In genomic region chr7:148699024-148699771, GRCh38 we compare ENCODE assay signal across 8 cellular contexts. TPM values are rescaled to one million over a fixed set of nuclear protein-coding genes. Genes with fewer than 3 reads are reported as not detected.
DNase-seq lines count a peak whose midpoint lies in the region; ATAC-seq and TF ChIP-seq lines count a peak whose summit lies in the region.

No MANE protein-coding gene starts in this region.

- H3K4me3 ChIP-seq in CD4-positive, CD25-positive, alpha-beta regulatory T cell (ENCODE audit: low read depth, low read length): no peak overlapping the region
- H3K4me3 ChIP-seq in SJCRH30: peak overlapping the region; percentile 92
- peak overlapping the region; percentile 74 to 88 for H3K4me3 ChIP-seq in right atrium auricular region
- peak overlapping the region; percentile 79 for H3K4me3 ChIP-seq in retinal pigment epithelial cell (ENCODE audit: low read length)

- H3K36me3 ChIP-seq in CD4-positive, CD25-positive, alpha-beta regulatory T cell (ENCODE audit: control insufficient read depth, insufficient read depth, low read length): no peaks in the 10 kb centered on the region
- no peaks in the 10 kb centered on the region for H3K36me3 ChIP-seq in SJCRH30
- no peaks in the 10 kb centered on the region for H3K36me3 ChIP-seq in right atrium auricular region

- H3K27me3 ChIP-seq in CD4-positive, CD25-positive, alpha-beta regulatory T cell (ENCODE audit: control insufficient read depth, insufficient read depth, low read length): no peaks in the 10 kb centered on the region
- H3K27me3 ChIP-seq in SJCRH30: no peaks in the 10 kb centered on the region
- H3K27me3 ChIP-seq in right atrium auricular region: no peaks in the 10 kb centered on the region

- POLR2A ChIA-PET in activated naive CD8-positive, alpha-beta T cell treated with anti-CD3 and anti-CD28 coated beads, Interleukin-2, amount 10 ng/mL, durations not matched to agents 7 days and 5 days (lab: Charles Lee): interaction anchor here (0.7 to 3.1 kb wide), 18 partner anchors 13 to 289 kb away, joined by 3 to 12 read pairs (median 6); no protein-coding TSS in a partner anchor

- peaks cover 33% of the 10 kb centered on the region for H3K4me1 ChIP-seq in CD4-positive, CD25-positive, alpha-beta regulatory T cell (ENCODE audit: control insufficient read depth, insufficient read depth, low read length, poor library complexity, severe bottlenecking)
- H3K4me1 ChIP-seq in SJCRH30 (peaks cover 15% of the 10 kb centered on the region), right atrium auricular region (peaks cover 0 to 52% of the 10 kb centered on the region in 2 donors)

- H3K4me1 Mint-ChIP-seq in CD4-positive, CD25-positive, alpha-beta regulatory T cell: peaks cover 34 to 58% (median 54%) of the 10 kb centered on the region in 4 donors
- H3K4me1 Mint-ChIP-seq in activated naive CD8-positive, alpha-beta T cell treated with anti-CD3 and anti-CD28 coated beads, Interleukin-2, amount 10 ng/mL, durations not matched to agents 7 days and 5 days: peaks cover 36% of the 10 kb centered on the region

- H3K4me3 Mint-ChIP-seq in CD4-positive, CD25-positive, alpha-beta regulatory T cell: peak overlapping the region; percentile 83 to 95 (median 88)
- H3K4me3 Mint-ChIP-seq in activated naive CD8-positive, alpha-beta T cell treated with anti-CD3 and anti-CD28 coated beads, Interleukin-2, amount 10 ng/mL, durations not matched to agents 7 days and 5 days: peak overlapping the region; percentile 79

- H3K9me3 Mint-ChIP-seq in CD4-positive, CD25-positive, alpha-beta regulatory T cell: peaks cover 0 to 2% (median 0%) of the 10 kb centered on the region in 7 donors
- no peaks in the 10 kb centered on the region for H3K9me3 Mint-ChIP-seq in activated naive CD8-positive, alpha-beta T cell treated with anti-CD3 and anti-CD28 coated beads, Interleukin-2, amount 10 ng/mL, durations not matched to agents 7 days and 5 days

- peak; percentile 27 to 43 for ATAC-seq in CD4-positive, CD25-positive, alpha-beta regulatory T cell (ENCODE audit: low read depth in 2 of 2)
- ATAC-seq in GM19043 (IDR thresholded peaks at IDR 0.05; ENCODE audit: low read depth, unreplicated experiment): peak; percentile 37
- ATAC-seq in HG03159 (IDR thresholded peaks at IDR 0.05; ENCODE audit: unreplicated experiment): peak; percentile 39
- peak; percentile 43 for ATAC-seq in activated naive CD8-positive, alpha-beta T cell treated with anti-CD3 and anti-CD28 coated beads, Interleukin-2, amount 10 ng/mL, durations not matched to agents 7 days and 5 days (ENCODE audit: low read depth)

- peaks cover 5% of the 10 kb centered on the region for H3K27me3 Mint-ChIP-seq in CD4-positive, CD25-positive, alpha-beta regulatory T cell
- H3K27me3 Mint-ChIP-seq in activated naive CD8-positive, alpha-beta T cell treated with anti-CD3 and anti-CD28 coated beads, Interleukin-2, amount 10 ng/mL, durations not matched to agents 7 days and 5 days: peaks cover 5% of the 10 kb centered on the region

- peak overlapping the region; percentile 51 to 95 (median 88) for H3K27ac Mint-ChIP-seq in CD4-positive, CD25-positive, alpha-beta regulatory T cell
- H3K27ac Mint-ChIP-seq in activated naive CD8-positive, alpha-beta T cell treated with anti-CD3 and anti-CD28 coated beads, Interleukin-2, amount 10 ng/mL, durations not matched to agents 7 days and 5 days: peak overlapping the region; percentile 73

- TF ChIP-seq CTCF in right atrium auricular region (IDR thresholded peaks at IDR 0.05) (no peak), retinal pigment epithelial cell (conservative IDR thresholded peaks at IDR 0.05; ENCODE audit: low read depth, low read length) (no peak)

- no peaks in the 10 kb centered on the region for H3K9me3 ChIP-seq in CD4-positive, CD25-positive, alpha-beta regulatory T cell (ENCODE audit: control insufficient read depth in 2 of 2, low read length in 2 of 2)
- H3K9me3 ChIP-seq in SJCRH30 (replicated peaks) (no peaks in the 10 kb centered on the region), right atrium auricular region (no peaks in the 10 kb centered on the region)

- H3K27ac ChIP-seq in CD4-positive, CD25-positive, alpha-beta regulatory T cell (ENCODE audit: insufficient read depth, low read length, poor library complexity, severe bottlenecking): peak overlapping the region; percentile 80
- H3K27ac ChIP-seq in SJCRH30 (peak overlapping the region; percentile 86), right atrium auricular region (peak overlapping the region; percentile 88 to 95)

- peak; percentile 26 to 72 (median 57) for DNase-seq in CD4-positive, CD25-positive, alpha-beta regulatory T cell
- peak; percentile 68 to 74 for DNase-seq in SJCRH30
- DNase-seq in activated naive CD8-positive, alpha-beta T cell treated with anti-CD3 and anti-CD28 coated beads, Interleukin-2, amount 10 ng/mL, durations not matched to agents 7 days and 5 days: peak; percentile 77
- peak; percentile 64 for DNase-seq in right atrium auricular region (ENCODE audit: low spot score)
- no peak for DNase-seq in retinal pigment epithelial cell (ENCODE audit: low read depth)
- no peak for DNase-seq in medulla oblongata (ENCODE audit: extremely low spot score)

- no peaks in the 10 kb centered on the region for H3K36me3 Mint-ChIP-seq in CD4-positive, CD25-positive, alpha-beta regulatory T cell
- H3K36me3 Mint-ChIP-seq in activated naive CD8-positive, alpha-beta T cell treated with anti-CD3 and anti-CD28 coated beads, Interleukin-2, amount 10 ng/mL, durations not matched to agents 7 days and 5 days: peaks cover 11% of the 10 kb centered on the region

RNA-seq across cellular contexts. Expression of gene CUL1, which starts 0.5 kb away (rescaled TPM):
- total RNA-seq in CD4-positive, CD25-positive, alpha-beta regulatory T cell: 41.4 TPM
- 10 to 100 TPM; 44.5 to 56.9 (median 48.0) TPM for polyA plus RNA-seq in CD4-positive, CD25-positive, alpha-beta regulatory T cell
- 92.6 and 94.4 TPM in 2 replicates for total RNA-seq in SJCRH30 (2014; rRNA removed; shearing (Covaris generic))
- total RNA-seq in activated naive CD8-positive, alpha-beta T cell treated with anti-CD3 and anti-CD28 coated beads, Interleukin-2, amount 10 ng/mL, durations not matched to agents 7 days and 5 days: 10 to 100 TPM; 53.1 to 53.8 TPM
- 10 to 100 TPM; 40.2 to 46.7 TPM for total RNA-seq in right atrium auricular region

Comparison
In these comparisons a context has a peak if more than half of its experiments do, and no peak if none do; other contexts are left out.
1. DNase-seq: peak in CD4-positive, CD25-positive, alpha-beta regulatory T cell (3 of 3), SJCRH30 (2 of 2), activated naive CD8-positive, alpha-beta T cell treated with anti-CD3 and anti-CD28 coated beads, Interleukin-2, amount 10 ng/mL, durations not matched to agents 7 days and 5 days (single experiment) and right atrium auricular region (single experiment); none in retinal pigment epithelial cell (single experiment) and medulla oblongata (single experiment).
2. Peak in every context shown above with its lines, with median percentiles within 50 percentile points of each other: ATAC-seq and H3K27ac ChIP-seq.